Comparison of ENCODE assay signal across 10 cellular contexts in the genomic region with DNA sequence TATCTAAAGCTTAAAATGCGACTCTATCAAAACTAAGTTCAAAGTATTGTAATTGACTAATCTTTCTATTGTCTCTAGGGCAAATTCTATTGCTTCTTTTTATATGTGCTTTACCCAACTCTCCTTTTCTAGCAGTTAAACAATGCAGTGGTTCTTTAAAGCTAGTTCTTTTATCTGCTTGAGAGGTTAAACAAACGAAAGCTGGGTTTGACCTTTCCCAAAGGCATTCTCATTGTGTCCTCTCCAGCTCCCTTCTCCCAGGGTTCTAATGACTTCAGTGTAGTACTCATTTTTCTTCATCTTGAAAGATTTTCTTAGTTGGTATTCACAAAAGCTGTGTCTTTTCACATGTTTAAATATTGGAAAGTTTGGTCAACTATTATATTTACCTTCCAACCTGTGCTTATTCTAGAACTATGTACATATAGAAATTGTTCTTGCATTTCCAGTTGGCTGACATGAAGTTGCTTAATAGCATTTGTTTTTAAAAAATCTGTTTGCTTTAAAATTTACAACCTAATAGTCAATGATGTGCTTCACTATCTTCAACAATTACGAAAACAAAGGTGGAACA. TPM values are rescaled to one million over a fixed set of nuclear protein-coding genes. Genes with fewer than 3 reads are reported as not detected.
A peak's percentile ranks its signal among the peaks of the same experiment; 100 is the strongest.
DNase-seq lines count a peak whose midpoint lies in the region; ATAC-seq and TF ChIP-seq lines count a peak whose summit lies in the region.
"Had no signal": no experiment of that assay in that cellular context is flagged by ENCODE, and none has a peak within 500 bp of the region (broad histone marks: within the 10 kb centered on the region; RNA-seq: fewer than 3 reads in every experiment).

No MANE protein-coding gene starts in this region.

- H3K4me1 ChIP-seq in HUES6 (ENCODE audit: control insufficient read depth, insufficient read depth, low read length) (peaks cover 22% of the 10 kb centered on the region), mammary epithelial cell (ENCODE audit: insufficient read depth, low read length) (no peaks in the 10 kb centered on the region)

- H3K27me3 Mint-ChIP-seq in CD4-positive, alpha-beta T cell, result peaks cover 41% of the 10 kb centered on the region
- peaks cover 39 to 41% of the 10 kb centered on the region in 2 donors for H3K27me3 Mint-ChIP-seq in natural killer cell treated with Interleukin-12 subunit alpha and Interleukin-12 subunit beta and Interleukin-15 and Interleukin-18, amount 100 ng/mL, for 72 hours

- 75% methylated on average over 3 of the region's 3 CpGs for WGBS in mammary epithelial cell (ENCODE audit: low coverage, missing lambda C conversion rate)

- H3K4me3 ChIP-seq in HUES6 (ENCODE audit: low read depth, low read length) (peak overlapping the region; percentile 83), mammary epithelial cell (replicated peaks in 1 of 3; ENCODE audit: insufficient read depth in 1 of 3, low read depth in 2 of 3, low read length in 3 of 3) (peak overlapping the region in 2 of 3 experiments; percentile 68 to 74)

- H3K79me2 ChIP-seq in mammary epithelial cell (ENCODE audit: insufficient read depth, low read length), result peaks cover 52% of the 10 kb centered on the region

- no peak overlapping the region for H3K27ac Mint-ChIP-seq in CD4-positive, alpha-beta T cell
- no peak overlapping the region for H3K27ac Mint-ChIP-seq in natural killer cell treated with Interleukin-12 subunit alpha and Interleukin-12 subunit beta and Interleukin-15 and Interleukin-18, amount 100 ng/mL, for 72 hours

- in situ Hi-C loops in mammary epithelial cell (cut with MboI; ENCODE audit: low sequenced_read_pairs in 2 of 2), result no loop called here

- POLR2A ChIA-PET in CD4-positive, alpha-beta T cell (lab: Charles Lee), result no interaction called here

- no peak for ATAC-seq in CD4-positive, alpha-beta T cell (ENCODE audit: poor library complexity)
- no peak for ATAC-seq in natural killer cell treated with Interleukin-12 subunit alpha and Interleukin-12 subunit beta and Interleukin-15 and Interleukin-18, amount 100 ng/mL, for 72 hours
- ATAC-seq in HG03442 (IDR thresholded peaks at IDR 0.05; ENCODE audit: unreplicated experiment), result no peak

- peak overlapping the region; percentile 93 for H3K4me2 ChIP-seq in mammary epithelial cell (ENCODE audit: insufficient read depth, low read depth, low read length)

- peaks cover 16% of the 10 kb centered on the region for H3K4me1 Mint-ChIP-seq in CD4-positive, alpha-beta T cell (ENCODE audit: low read depth)
- no peaks in the 10 kb centered on the region for H3K4me1 Mint-ChIP-seq in natural killer cell treated with Interleukin-12 subunit alpha and Interleukin-12 subunit beta and Interleukin-15 and Interleukin-18, amount 100 ng/mL, for 72 hours (ENCODE audit: low read depth in 2 of 2)

- dilution Hi-C loops in mammary epithelial cell (cut with HindIII; ENCODE audit: low sequenced_read_pairs), result no loop called here

- H3K9me3 ChIP-seq in CD4-positive, alpha-beta T cell (ENCODE audit: control insufficient read depth, low read length), result no peaks in the 10 kb centered on the region
- peaks cover 7% of the 10 kb centered on the region; the same call in 1 of the 2 replicates for H3K9me3 ChIP-seq in HUES6 (ENCODE audit: control insufficient read depth, insufficient read depth, low read depth, low read length)
- H3K9me3 ChIP-seq in mammary epithelial cell (replicated peaks; ENCODE audit: insufficient read depth, low read length), result no peaks in the 10 kb centered on the region

- intact Hi-C loops in CD4-positive, alpha-beta T cell (cut with DNase I, micrococcal nuclease), result no loop called here
- intact Hi-C loops in mammary epithelial cell (cut with micrococcal nuclease), result loop anchor here (5.0 kb wide), 2 partner anchors 58 to 138 kb away; no protein-coding TSS in a partner anchor

- H3K27me3 ChIP-seq in CD4-positive, alpha-beta T cell (ENCODE audit: control insufficient read depth, insufficient read depth, low read length), result peaks cover 63% of the 10 kb centered on the region
- 0 out of 2 replicates have a peak, but pooled peaks cover 2% of the 10 kb centered on the region for H3K27me3 ChIP-seq in HUES6 (ENCODE audit: control insufficient read depth, insufficient read depth, low read length)
- no peaks in the 10 kb centered on the region for H3K27me3 ChIP-seq in mammary epithelial cell (ENCODE audit: insufficient read depth, low read length)

- CTCF ChIA-PET in CD4-positive, alpha-beta T cell (lab: Charles Lee), result no interaction called here
- CTCF ChIA-PET in mammary epithelial cell (lab: Charles Lee; ENCODE audit: low non-redundant PET), result no interaction called here

- no peaks in the 10 kb centered on the region for H3K36me3 Mint-ChIP-seq in CD4-positive, alpha-beta T cell (ENCODE audit: low read depth)
- H3K36me3 Mint-ChIP-seq in natural killer cell treated with Interleukin-12 subunit alpha and Interleukin-12 subunit beta and Interleukin-15 and Interleukin-18, amount 100 ng/mL, for 72 hours, result no peaks in the 10 kb centered on the region

- no peak overlapping the region for H3K27ac ChIP-seq in CD4-positive, alpha-beta T cell (ENCODE audit: low read depth, low read length)
- H3K27ac ChIP-seq in HUES6 (ENCODE audit: low read depth, low read length) (no peak overlapping the region), mammary epithelial cell (ENCODE audit: insufficient read depth, low read depth, low read length) (no peak overlapping the region)

- no peak for TF ChIP-seq CTCF in CD4-positive, alpha-beta T cell (IDR thresholded peaks at IDR 0.05)
- no peak for TF ChIP-seq CTCF in mammary epithelial cell (conservative IDR thresholded peaks at IDR 0.05 in 1 of 2, IDR thresholded peaks at IDR 0.05 in 1 of 2; ENCODE audit: extremely low read depth in 1 of 2, insufficient read depth in 1 of 2, low read depth in 1 of 2, low read length in 2 of 2)

- H3K9ac ChIP-seq in HUES6 (ENCODE audit: low read length), result no peak overlapping the region
- no peak overlapping the region for H3K9ac ChIP-seq in mammary epithelial cell (ENCODE audit: insufficient read depth, low read length)

- H3K36me3 ChIP-seq in HUES6 (ENCODE audit: control insufficient read depth, insufficient read depth, low read length), result no peaks in the 10 kb centered on the region
- no peaks in the 10 kb centered on the region for H3K36me3 ChIP-seq in mammary epithelial cell (ENCODE audit: insufficient read depth, low read length)

- H3K9me3 Mint-ChIP-seq in CD4-positive, alpha-beta T cell, result no peaks in the 10 kb centered on the region
- no peaks in the 10 kb centered on the region for H3K9me3 Mint-ChIP-seq in natural killer cell treated with Interleukin-12 subunit alpha and Interleukin-12 subunit beta and Interleukin-15 and Interleukin-18, amount 100 ng/mL, for 72 hours

- peaks cover 2% of the 10 kb centered on the region for H4K20me1 ChIP-seq in mammary epithelial cell (ENCODE audit: insufficient read depth, low read length)

- H3K4me3 Mint-ChIP-seq in CD4-positive, alpha-beta T cell, result peak overlapping the region; percentile 69
- peak overlapping the region; percentile 12 for H3K4me3 Mint-ChIP-seq in natural killer cell treated with Interleukin-12 subunit alpha and Interleukin-12 subunit beta and Interleukin-15 and Interleukin-18, amount 100 ng/mL, for 72 hours

- no peak overlapping the region for H2AFZ ChIP-seq in mammary epithelial cell (ENCODE audit: low read depth, low read length)

- DNase-seq in CD4-positive, alpha-beta T cell, result no peak
- DNase-seq in mammary epithelial cell (no peak), NCI-H2107 treated with DMSO at 0.1 percent for 48 hours (lab: John Stamatoyannopoulos, UW; ENCODE audit: unreplicated experiment) (no peak), hippocampal formation (lab: John Stamatoyannopoulos, UW) (no peak), NCI-H2029 treated with DMSO at 0.1 percent for 48 hours (lab: John Stamatoyannopoulos, UW) (no peak)
- DNase-seq in natural killer cell treated with Interleukin-12 subunit alpha and Interleukin-12 subunit beta and Interleukin-15 and Interleukin-18, amount 100 ng/mL, for 72 hours (ENCODE audit: low spot score), result no peak
- DNase-seq: activated naive CD4-positive, alpha-beta T cell treated with Interleukin-2 at 50 U/mL for 16 hours; NCI-H2029 had no signal

- TSS peak; percentile 46 for BruUV-seq in mammary epithelial cell (replicated peaks; lab: Mats Ljungman, UMichigan)

RNA-seq across cellular contexts. Expression of gene WASF3, which starts 1.5 kb away (rescaled TPM):
- under 1 TPM in 1 of 2 experiments, not detected in 1; 0.08 TPM for total RNA-seq in CD4-positive, alpha-beta T cell
- 10 to 100 TPM in 1 of 2 donors, 1 to 10 TPM in 1; 7.7 to 19.4 TPM for total RNA-seq in mammary epithelial cell
- polyA plus RNA-seq in mammary epithelial cell, result 6.8 TPM
- 11.8 TPM for polyA minus RNA-seq in mammary epithelial cell
- not detected for total RNA-seq in natural killer cell treated with Interleukin-12 subunit alpha and Interleukin-12 subunit beta and Interleukin-15 and Interleukin-18, amount 100 ng/mL, for 72 hours

Comparison
In these comparisons a context has a peak if more than half of its experiments do, and no peak if none do; other contexts are left out.
1. RNA of gene WASF3, which starts 1.5 kb away (total RNA-seq): 7.7 to 19.4 TPM in mammary epithelial cell; 0.08 TPM in CD4-positive, alpha-beta T cell and not detected in natural killer cell treated with Interleukin-12 subunit alpha and Interleukin-12 subunit beta and Interleukin-15 and Interleukin-18, amount 100 ng/mL, for 72 hours; every median in the first group is over 4 times any median in the second.